Comparison of ENCODE assay signal across 20 cellular contexts in genomic region chr7:151238924-151239836, GRCh38. TPM values are rescaled to one million over a fixed set of nuclear protein-coding genes. Genes with fewer than 3 reads are reported as not detected.
A peak's percentile ranks its signal among the peaks of the same experiment; 100 is the strongest.
DNase-seq lines count a peak whose midpoint lies in the region; ATAC-seq and TF ChIP-seq lines count a peak whose summit lies in the region.
"Had no signal": no experiment of that assay in that cellular context is flagged by ENCODE, and none has a peak within 500 bp of the region (broad histone marks: within the 10 kb centered on the region; RNA-seq: fewer than 3 reads in every experiment).

No MANE protein-coding gene starts in this region.

- H3K4me3 ChIP-seq in osteoblast (ENCODE audit: insufficient read depth, low read length) (no peak overlapping the region), vagina (no peak overlapping the region)

- no peak overlapping the region for H3K4me3 Mint-ChIP-seq in activated CD4-positive, alpha-beta T cell treated with anti-CD3 and anti-CD28 coated beads for 36 hours
- H3K4me3 Mint-ChIP-seq: CD14-positive monocyte had no signal

- H3K36me3 Mint-ChIP-seq in activated CD4-positive, alpha-beta T cell treated with anti-CD3 and anti-CD28 coated beads for 36 hours (ENCODE audit: low read depth), result peaks cover 27% of the 10 kb centered on the region

- no peak overlapping the region for H2AFZ ChIP-seq in osteoblast (ENCODE audit: low read length)

- intact Hi-C loops in activated CD4-positive, alpha-beta T cell treated with anti-CD3 and anti-CD28 coated beads for 36 hours (cut with DNase I, micrococcal nuclease), result no loop called here
- intact Hi-C loops in vagina (cut with DNase I), result loop anchor here (10.0 kb wide), 1 partner anchor 184 kb away; the partner anchor contains the start of genes CDK5 and SLC4A2

- H3K27ac ChIP-seq in RWPE1 (peak overlapping the region; percentile 2; the same call in 1 of the 2 replicates), osteoblast (ENCODE audit: low read depth, low read length) (no peak overlapping the region), vagina (no peak overlapping the region)
- H3K27ac ChIP-seq: KMS-11 had no signal

- no peak for TF ChIP-seq POLR2A in vagina (IDR thresholded peaks at IDR 0.05)

- H3K4me1 Mint-ChIP-seq in activated CD4-positive, alpha-beta T cell treated with anti-CD3 and anti-CD28 coated beads for 36 hours, result peaks cover 19% of the 10 kb centered on the region

- peaks cover 6% of the 10 kb centered on the region for H3K4me1 ChIP-seq in osteoblast (ENCODE audit: insufficient read depth, low read length)
- peaks cover 21% of the 10 kb centered on the region for H3K4me1 ChIP-seq in vagina

- ATAC-seq in activated CD4-positive, alpha-beta T cell treated with anti-CD3 and anti-CD28 coated beads for 36 hours, result no peak
- ATAC-seq in GM19438 (IDR thresholded peaks at IDR 0.05; ENCODE audit: low read depth, unreplicated experiment), result peak; percentile 53
- ATAC-seq: HepG2, Panc1 had no signal

- TF ChIP-seq CTCF in RWPE1 (conservative IDR thresholded peaks at IDR 0.05; ENCODE audit: low read depth) (no peak), osteoblast (IDR thresholded peaks at IDR 0.05; ENCODE audit: extremely low read depth, low read depth, low read length) (no peak), vagina (IDR thresholded peaks at IDR 0.05) (no peak)

- no peaks in the 10 kb centered on the region for H3K27me3 Mint-ChIP-seq in activated CD4-positive, alpha-beta T cell treated with anti-CD3 and anti-CD28 coated beads for 36 hours

- peaks cover 86% of the 10 kb centered on the region for H3K36me3 ChIP-seq in osteoblast (ENCODE audit: insufficient read depth, low read length)
- peaks cover 0 to 24% of the 10 kb centered on the region in 2 donors for H3K36me3 ChIP-seq in vagina

- H3K79me2 ChIP-seq in osteoblast (ENCODE audit: insufficient read depth, low read length), result peaks cover 64% of the 10 kb centered on the region

- POLR2A ChIA-PET in activated CD4-positive, alpha-beta T cell treated with anti-CD3 and anti-CD28 coated beads for 36 hours (lab: Charles Lee), result interaction anchor here (0.7 kb wide), 1 partner anchor 87 kb away, joined by 6 read pairs; no protein-coding TSS in a partner anchor
- POLR2A ChIA-PET in RWPE1 (lab: Yijun Ruan, JAX; ENCODE audit: low non-redundant PET), result interaction anchor here (0.6 kb wide), 1 partner anchor 128 kb away, joined by 3 read pairs; no protein-coding TSS in a partner anchor

- H4K20me1 ChIP-seq in osteoblast (ENCODE audit: insufficient read depth, low read length), result peaks cover 74% of the 10 kb centered on the region

- H3K27me3 ChIP-seq in osteoblast (ENCODE audit: insufficient read depth, low read length) (no peaks in the 10 kb centered on the region), vagina (no peaks in the 10 kb centered on the region)

- no peak for DNase-seq in activated CD4-positive, alpha-beta T cell treated with anti-CD3 and anti-CD28 coated beads for 36 hours
- DNase-seq in activated CD4-positive, alpha-beta T cell treated with anti-CD3 and anti-CD28 coated beads, Interleukin-2, amount 50 U/mL, for 48 hours, result no peak
- DNase-seq in RWPE1 (ENCODE audit: low spot score) (no peak), osteoblast (ENCODE audit: insufficient read length, low spot score, missing footprints) (peak; percentile 77), SW480 (ENCODE audit: low spot score) (no peak), vagina (ENCODE audit: extremely low spot score in 2 of 2) (no peak), COLO829 (ENCODE audit: low spot score) (no peak)
- DNase-seq: AML-193, DMS79 treated with DMSO at 0.1 percent for 48 hours, NCI-H1436, NCI-H1930, NCI-H345, NCI-H526 had no signal

- peak overlapping the region; percentile 19 for H3K27ac Mint-ChIP-seq in activated CD4-positive, alpha-beta T cell treated with anti-CD3 and anti-CD28 coated beads for 36 hours
- H3K27ac Mint-ChIP-seq: CD14-positive monocyte had no signal

- H3K9me3 ChIP-seq in osteoblast (ENCODE audit: low read depth, low read length) (no peaks in the 10 kb centered on the region), vagina (no peaks in the 10 kb centered on the region)

- CTCF ChIA-PET in activated CD4-positive, alpha-beta T cell treated with anti-CD3 and anti-CD28 coated beads for 36 hours (lab: Charles Lee), result no interaction called here
- CTCF ChIA-PET in RWPE1 (lab: Yijun Ruan, JAX), result no interaction called here

- H3K9me3 Mint-ChIP-seq in activated CD4-positive, alpha-beta T cell treated with anti-CD3 and anti-CD28 coated beads for 36 hours (ENCODE audit: low read depth), result no peaks in the 10 kb centered on the region
- H3K9me3 Mint-ChIP-seq: CD14-positive monocyte had no signal

- H3K4me2 ChIP-seq in osteoblast (ENCODE audit: insufficient read depth, low read length), result no peak overlapping the region
- H3K4me2 ChIP-seq: KMS-11 had no signal

RNA-seq across cellular contexts. Expression of gene CHPF2, which starts 6.9 kb away (rescaled TPM):
- total RNA-seq in activated CD4-positive, alpha-beta T cell treated with anti-CD3 and anti-CD28 coated beads for 36 hours, result 10 to 100 TPM; 20.7 to 27.3 TPM
- total RNA-seq in osteoblast (77.5 and 83.2 TPM in 2 replicates), vagina (28.0 TPM)

RNA-seq across cellular contexts. Expression of gene SMARCD3, which starts 9.3 kb away (rescaled TPM):
- total RNA-seq in activated CD4-positive, alpha-beta T cell treated with anti-CD3 and anti-CD28 coated beads for 36 hours, result 1 to 10 TPM; 4.1 to 4.8 TPM
- total RNA-seq in osteoblast, result 37.4 and 40.2 TPM in 2 replicates
- total RNA-seq in vagina, result 39.8 TPM

RNA-seq across cellular contexts. Expression of gene ABCF2, which starts 12.2 kb away (rescaled TPM):
- 10 to 100 TPM; 48.4 to 49.0 TPM for total RNA-seq in activated CD4-positive, alpha-beta T cell treated with anti-CD3 and anti-CD28 coated beads for 36 hours
- total RNA-seq in osteoblast, result 55.1 and 65.9 TPM in 2 replicates
- 25.3 TPM for total RNA-seq in vagina

RNA-seq across cellular contexts. Expression of gene H2BK1, which starts 28.9 kb away (rescaled TPM):
- not detected for total RNA-seq in activated CD4-positive, alpha-beta T cell treated with anti-CD3 and anti-CD28 coated beads for 36 hours
- not detected in 2 replicates for total RNA-seq in osteoblast
- total RNA-seq in vagina, result not detected
- total RNA-seq: H1, HepG2, M059J had no signal

RNA-seq across cellular contexts. Expression of gene ASB10, which starts 52.1 kb away (rescaled TPM):
- total RNA-seq in activated CD4-positive, alpha-beta T cell treated with anti-CD3 and anti-CD28 coated beads for 36 hours, result not detected
- not detected in 2 replicates for total RNA-seq in osteoblast
- not detected for total RNA-seq in vagina
- total RNA-seq: H1, HepG2, M059J had no signal
